In the genomic region with DNA sequence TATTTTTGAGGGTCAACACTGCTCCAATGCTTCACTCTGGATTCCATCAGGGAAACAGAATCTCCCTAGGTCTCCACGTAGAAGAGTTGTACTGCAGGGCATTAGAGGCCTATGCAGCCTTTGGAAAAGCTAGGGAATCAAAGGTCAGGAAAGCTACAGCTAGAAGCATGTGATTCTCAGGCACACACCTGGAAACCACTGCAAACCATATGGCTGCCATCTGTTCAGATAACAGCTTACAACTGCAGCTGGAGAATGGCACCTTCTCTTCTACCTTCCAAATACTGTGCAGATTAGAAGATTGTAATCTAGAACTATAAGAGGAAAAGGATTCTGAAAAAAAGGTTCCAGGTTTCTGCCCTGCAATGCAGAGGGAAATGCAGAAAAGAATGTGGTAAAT, we compare ENCODE assay signal across 18 cellular contexts.
"Had no signal": no experiment of that assay in that cellular context is flagged by ENCODE, and none has a peak within 500 bp of the region (broad histone marks: within the 10 kb centered on the region; RNA-seq: fewer than 3 reads in every experiment).

No MANE protein-coding gene starts in this region.

- DNase-seq: cortex of kidney; dorsolateral prefrontal cortex; effector CD8-positive, alpha-beta T cell; heart left ventricle; hypothalamus; kidney glomerular epithelial cell; mammary epithelial cell; nucleus accumbens; ovary; sigmoid colon; stimulated activated CD4-positive, alpha-beta T cell treated with anti-CD3 and anti-CD28 coated beads, Interleukin-12 subunit alpha, Interleukin-12 subunit beta, amount 100 ng/mL, for 4 hours; stimulated activated CD4-positive, alpha-beta T cell treated with anti-CD3 and anti-CD28 coated beads, Interleukin-2, amount 100 ng/mL, for 48 hours; stimulated activated naive CD4-positive, alpha-beta T cell treated with Interleukin-2 at 50 U/mL for 16 hours had no signal

- ATAC-seq: esophagus mucosa; heart left ventricle; left lobe of liver; natural killer cell treated with Interleukin-12 subunit alpha and Interleukin-12 subunit beta and Interleukin-15 and Interleukin-18, amount 100 ng/mL, for 72 hours had no signal

- H3K4me1 Mint-ChIP-seq: neural progenitor cell had no signal

- H3K9me3 Mint-ChIP-seq: natural killer cell treated with Interleukin-12 subunit alpha and Interleukin-12 subunit beta and Interleukin-15 and Interleukin-18, amount 100 ng/mL, for 72 hours; neural progenitor cell; type B pancreatic cell had no signal

- H3K36me3 Mint-ChIP-seq: natural killer cell treated with Interleukin-12 subunit alpha and Interleukin-12 subunit beta and Interleukin-15 and Interleukin-18, amount 100 ng/mL, for 72 hours; neural progenitor cell; type B pancreatic cell had no signal

- H3K27ac Mint-ChIP-seq: natural killer cell treated with Interleukin-12 subunit alpha and Interleukin-12 subunit beta and Interleukin-15 and Interleukin-18, amount 100 ng/mL, for 72 hours; neural progenitor cell; type B pancreatic cell had no signal

- H3K4me3 Mint-ChIP-seq: natural killer cell treated with Interleukin-12 subunit alpha and Interleukin-12 subunit beta and Interleukin-15 and Interleukin-18, amount 100 ng/mL, for 72 hours; neural progenitor cell; type B pancreatic cell had no signal
